8 cellular contexts compared by ENCODE assay signal in the genomic region with DNA sequence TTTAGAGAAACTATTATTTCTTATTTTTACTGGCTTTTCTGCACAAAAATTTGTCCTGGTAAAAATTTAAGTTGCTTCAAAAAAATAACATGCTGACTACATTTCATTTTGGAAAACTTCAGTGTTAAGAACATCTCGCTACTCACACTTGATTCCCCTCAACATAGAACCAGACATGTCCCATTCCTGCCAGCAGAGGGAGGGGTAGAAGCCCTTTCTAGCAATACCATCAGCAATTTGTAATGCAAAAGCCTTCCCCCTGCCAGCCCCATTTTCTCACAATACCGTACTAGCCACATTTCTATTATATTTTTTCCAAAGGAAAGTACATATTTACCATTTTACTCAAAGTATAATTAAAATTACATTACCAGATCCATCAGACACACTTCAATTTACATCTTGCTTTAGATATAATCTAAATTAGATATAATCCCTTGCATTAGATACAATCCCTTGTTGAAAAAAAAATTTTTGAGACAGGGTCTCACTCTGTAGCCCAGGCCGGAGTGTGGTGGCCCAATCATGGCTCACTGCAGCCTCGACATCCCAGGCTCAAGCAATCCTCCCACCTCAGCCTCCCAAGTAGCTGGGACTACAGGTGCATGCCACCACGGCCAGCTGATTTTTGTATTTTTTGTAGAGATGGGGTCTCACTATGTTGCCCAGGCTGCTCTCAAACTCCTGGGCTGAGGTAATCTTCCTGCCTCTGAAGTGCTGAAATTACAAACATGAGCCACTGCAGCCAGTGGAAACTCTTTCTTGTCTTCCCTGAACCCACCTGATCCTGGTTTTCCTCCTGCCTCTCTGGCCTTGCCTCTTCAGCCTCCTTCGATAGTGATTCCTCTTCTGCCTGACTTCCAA. TPM values are rescaled to one million over a fixed set of nuclear protein-coding genes. Genes with fewer than 3 reads are reported as not detected.
DNase-seq lines count a peak whose midpoint lies in the region; ATAC-seq and TF ChIP-seq lines count a peak whose summit lies in the region.

No MANE protein-coding gene starts in this region.

- H3K27ac ChIP-seq in PC-9, result no peak overlapping the region

- no peaks in the 10 kb centered on the region for H3K79me2 ChIP-seq in PC-9 (ENCODE audit: low read depth)

- H3F3A ChIP-seq in PC-9 (ENCODE audit: insufficient read depth, low read depth), result no peaks in the 10 kb centered on the region; the same call in 1 of the 2 replicates

- CTCF ChIA-PET in PC-9 (lab: Charles Lee), result no interaction called here

- POLR2A ChIA-PET in PC-9 (lab: Charles Lee; ENCODE audit: unreplicated experiment), result no interaction called here

- no peaks in the 10 kb centered on the region for H3K36me3 ChIP-seq in PC-9 (ENCODE audit: low read depth)

- H3K9me2 ChIP-seq in PC-9 (ENCODE audit: insufficient read depth), result no peaks in the 10 kb centered on the region

- no peak overlapping the region for H3K4me2 ChIP-seq in PC-9

- peaks cover 11% of the 10 kb centered on the region; the same call in 1 of the 2 replicates for H3K9me3 ChIP-seq in PC-9 (ENCODE audit: insufficient read depth, low read depth)

- no peak overlapping the region for H2AFZ ChIP-seq in PC-9

- ATAC-seq in HG03175 (IDR thresholded peaks at IDR 0.05; ENCODE audit: unreplicated experiment), result peak; percentile 81

- H3K4me3 ChIP-seq in PC-9, result no peak overlapping the region
- no peak overlapping the region for H3K4me3 ChIP-seq in cardiac fibroblast (replicated peaks in 1 of 2; ENCODE audit: low read depth in 2 of 2, low read length in 2 of 2)

- H3K4me1 ChIP-seq in PC-9 (replicated peaks; ENCODE audit: insufficient read depth), result no peaks in the 10 kb centered on the region; the same call in 1 of the 2 replicates

- TF ChIP-seq CTCF in AG09319 (IDR thresholded peaks at IDR 0.05; ENCODE audit: low read depth, low read length) (peak; percentile 79), GM12873 (IDR thresholded peaks at IDR 0.05; ENCODE audit: insufficient read depth, low read depth, low read length, missing control alignments) (peak; percentile 72), PC-9 (conservative IDR thresholded peaks at IDR 0.05) (peak; percentile 74), cardiac fibroblast (IDR thresholded peaks at IDR 0.05; ENCODE audit: low read depth, low read length) (peak; percentile 90)

- intact Hi-C loops in PC-9 (cut with micrococcal nuclease; ENCODE audit: unreplicated experiment), result loop anchor here (5.0 kb wide), 1 partner anchor 251 kb away; no protein-coding TSS in a partner anchor

- DNase-seq in AG09319 (ENCODE audit: extremely low read depth, low read depth), result no peak
- DNase-seq in PC-9, result peak in 1 of 2 experiments; percentile 29
- DNase-seq in cardiac fibroblast (ENCODE audit: low read depth in 2 of 2), result peak; percentile 72 to 79
- DNase-seq in kidney glomerular epithelial cell (lab: John Stamatoyannopoulos, UW), result peak; percentile 27
- DNase-seq in stromal cell of bone marrow (ENCODE audit: low read depth), result peak; percentile 54
- no peak for DNase-seq in amniotic stem cell (lab: John Stamatoyannopoulos, UW)

- no peaks in the 10 kb centered on the region for H3K27me3 ChIP-seq in PC-9 (ENCODE audit: insufficient read depth, low read depth)

- no TSS peak for BruUV-seq in PC-9 (replicated peaks; lab: Mats Ljungman, UMichigan)

- no peaks in the 10 kb centered on the region for H4K20me1 ChIP-seq in PC-9 (ENCODE audit: insufficient read depth)

RNA-seq across cellular contexts. Expression of gene IDNK, which starts 39.6 kb away (rescaled TPM):
- 1.7 and 4.6 TPM in 2 replicates for total RNA-seq in PC-9 (2021)

RNA-seq across cellular contexts. Expression of gene FRMD3, which starts 45.2 kb away (rescaled TPM):
- 1.4 and 1.9 TPM in 2 replicates for total RNA-seq in PC-9 (2021)

Comparison
In these comparisons a context has a peak if more than half of its experiments do, and no peak if none do; other contexts are left out.
1. DNase-seq: peak in cardiac fibroblast (2 of 2), kidney glomerular epithelial cell (single experiment) and stromal cell of bone marrow (single experiment); none in AG09319 (single experiment) and amniotic stem cell (single experiment).
2. Peak in every context shown above with its lines, with median percentiles within 50 percentile points of each other: CTCF ChIP-seq.